24 cellular contexts compared by ENCODE assay signal in genomic region chr4:163738521-163738920, GRCh38.
"Had no signal": no experiment of that assay in that cellular context is flagged by ENCODE, and none has a peak within 500 bp of the region (broad histone marks: within the 10 kb centered on the region; RNA-seq: fewer than 3 reads in every experiment).

No MANE protein-coding gene starts in this region.

- H3K9me3 ChIP-seq: colonic mucosa, esophagus muscularis mucosa, esophagus squamous epithelium, gastrocnemius medialis, gastroesophageal sphincter, heart left ventricle, heart right ventricle had no signal

- H2AFZ ChIP-seq: hepatocyte had no signal

- H3K4me3 ChIP-seq: colonic mucosa, coronary artery, dorsolateral prefrontal cortex, esophagus muscularis mucosa, esophagus squamous epithelium, gastrocnemius medialis, gastroesophageal sphincter, heart left ventricle, heart right ventricle, hepatocyte had no signal

- DNase-seq: colonic mucosa; cortex of kidney; dermis blood vessel endothelial cell; dorsolateral prefrontal cortex; effector CD4-positive, alpha-beta T cell; effector CD8-positive, alpha-beta T cell; effector memory CD4-positive, alpha-beta T cell; effector memory CD8-positive, alpha-beta T cell; endodermal cell; erythroblast; esophagus squamous epithelium; foreskin fibroblast; foreskin keratinocyte; foreskin melanocyte; gastrocnemius medialis; glutamatergic neuron; head of caudate nucleus; heart left ventricle; heart right ventricle had no signal

- H3K4me1 ChIP-seq: colonic mucosa, esophagus muscularis mucosa, esophagus squamous epithelium, foreskin keratinocyte, gastrocnemius medialis, gastroesophageal sphincter, heart left ventricle, heart right ventricle had no signal

- H3K36me3 ChIP-seq: colonic mucosa, esophagus muscularis mucosa, esophagus squamous epithelium, gastrocnemius medialis, gastroesophageal sphincter, heart left ventricle, heart right ventricle had no signal

- H3K27ac ChIP-seq: colonic mucosa, coronary artery, dorsolateral prefrontal cortex, epithelial cell of prostate, esophagus muscularis mucosa, esophagus squamous epithelium, foreskin keratinocyte, gastrocnemius medialis, gastroesophageal sphincter, heart left ventricle, heart right ventricle, hepatocyte had no signal

- H3K79me2 ChIP-seq: hepatocyte had no signal

- H3K27me3 ChIP-seq: colonic mucosa, dorsolateral prefrontal cortex, esophagus muscularis mucosa, esophagus squamous epithelium, foreskin keratinocyte, gastrocnemius medialis, gastroesophageal sphincter, heart left ventricle, heart right ventricle, hepatocyte had no signal

- H3K4me2 ChIP-seq: hepatocyte had no signal
